In the genomic region with DNA sequence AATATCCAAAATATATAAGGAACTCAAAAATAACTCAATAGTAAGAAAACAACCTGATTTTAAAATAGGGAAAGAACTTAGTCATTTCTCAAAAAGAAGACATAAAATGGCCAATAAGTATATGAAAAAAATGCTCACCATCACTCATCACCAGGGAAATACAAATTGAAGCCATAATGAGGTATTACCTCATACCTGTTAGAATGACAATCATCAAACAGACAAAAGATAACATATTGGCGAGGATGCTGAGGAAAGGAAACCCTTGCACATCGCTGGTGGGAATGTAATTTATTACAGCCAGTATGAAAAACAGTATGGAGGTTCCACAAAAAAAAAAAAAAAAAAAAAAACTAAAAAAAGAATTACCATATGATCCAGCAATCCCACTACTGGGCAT, we compare ENCODE assay signal across 8 cellular contexts.
"Had no signal": no experiment of that assay in that cellular context is flagged by ENCODE, and none has a peak within 500 bp of the region (broad histone marks: within the 10 kb centered on the region; RNA-seq: fewer than 3 reads in every experiment).

No MANE protein-coding gene starts in this region.

- ATAC-seq: HCT116, K562 had no signal

- H3K4me3 ChIP-seq: GM23248, HAP-1, K562 had no signal

- H3K9me3 ChIP-seq: HAP-1 had no signal

- FAIRE-seq: HTR-8/SVneo, K562 had no signal

- DNase-seq: GM23248, GOT3, H7, KG1 had no signal

- H2AFZ ChIP-seq: GM23248 had no signal

- H3K9ac ChIP-seq: GM23248 had no signal

- H3K27ac ChIP-seq: GM23248 had no signal

- H3K4me1 ChIP-seq: HAP-1 had no signal
